In genomic region chr17:31308372-31308905, GRCh38 we compare ENCODE assay signal across 13 cellular contexts. TPM values are rescaled to one million over a fixed set of nuclear protein-coding genes. Genes with fewer than 3 reads are reported as not detected.
DNase-seq lines count a peak whose midpoint lies in the region; ATAC-seq and TF ChIP-seq lines count a peak whose summit lies in the region.
"Had no signal": no experiment of that assay in that cellular context is flagged by ENCODE, and none has a peak within 500 bp of the region (broad histone marks: within the 10 kb centered on the region; RNA-seq: fewer than 3 reads in every experiment).

No MANE protein-coding gene starts in this region.

- intact Hi-C loops in activated naive CD4-positive, alpha-beta T cell treated with anti-CD3 and anti-CD28 coated beads for 36 hours (cut with micrococcal nuclease): loop anchor here (1.0 to 10.0 kb wide), 4 partner anchors 8 to 1614 kb away; partner anchors contain the start of gene EVI2A
- intact Hi-C loops in colonic mucosa (cut with DNase I) (no loop called here), aorta (cut with DNase I) (no loop called here)

- peak overlapping the region; percentile 100 for H3K27ac Mint-ChIP-seq in activated naive CD4-positive, alpha-beta T cell treated with anti-CD3 and anti-CD28 coated beads for 36 hours
- H3K27ac Mint-ChIP-seq in endothelial cell (ENCODE audit: unreplicated experiment): no peak overlapping the region

- peaks cover 5% of the 10 kb centered on the region for H3K9me3 Mint-ChIP-seq in activated naive CD4-positive, alpha-beta T cell treated with anti-CD3 and anti-CD28 coated beads for 36 hours
- no peaks in the 10 kb centered on the region for H3K9me3 Mint-ChIP-seq in endothelial cell (ENCODE audit: unreplicated experiment)

- 62% methylated on average over 4 of the region's 4 CpGs for WGBS in thymus
- WGBS in aorta, 2 donors: 80 to 86% methylated on average over 4 of the region's 4 CpGs

- H3K36me3 ChIP-seq in colonic mucosa: no peaks in the 10 kb centered on the region
- H3K36me3 ChIP-seq in thymus (ENCODE audit: control insufficient read depth, insufficient read depth): peaks cover 10% of the 10 kb centered on the region
- H3K36me3 ChIP-seq in aorta (ENCODE audit: control insufficient read depth in 1 of 2, insufficient read depth in 2 of 2, low read length in 1 of 2): no peaks in the 10 kb centered on the region

- TF ChIP-seq CTCF in colonic mucosa (IDR thresholded peaks at IDR 0.05) (no peak), endothelial cell (IDR thresholded peaks at IDR 0.05; ENCODE audit: unreplicated experiment) (no peak)

- peaks cover 63% of the 10 kb centered on the region for H3K4me1 Mint-ChIP-seq in activated naive CD4-positive, alpha-beta T cell treated with anti-CD3 and anti-CD28 coated beads for 36 hours (ENCODE audit: low read depth)
- peaks cover 10% of the 10 kb centered on the region for H3K4me1 Mint-ChIP-seq in endothelial cell (ENCODE audit: unreplicated experiment)

- H3K27ac ChIP-seq in colonic mucosa (peak overlapping the region; percentile 53), thymus (ENCODE audit: low read depth) (peak overlapping the region; percentile 85), aorta (ENCODE audit: low read depth in 1 of 2, low read length in 2 of 2) (no peak overlapping the region)
- H3K27ac ChIP-seq: esophagus muscularis mucosa had no signal

- ATAC-seq in aorta (ENCODE audit: low FRiP score): no peak
- ATAC-seq: sciatic nerve had no signal

- no peaks in the 10 kb centered on the region for H3K27me3 Mint-ChIP-seq in activated naive CD4-positive, alpha-beta T cell treated with anti-CD3 and anti-CD28 coated beads for 36 hours (ENCODE audit: low read depth)
- peaks cover 1% of the 10 kb centered on the region for H3K27me3 Mint-ChIP-seq in endothelial cell (ENCODE audit: unreplicated experiment)

- no peaks in the 10 kb centered on the region for H3K27me3 ChIP-seq in colonic mucosa
- H3K27me3 ChIP-seq in thymus (ENCODE audit: control insufficient read depth, insufficient read depth): no peaks in the 10 kb centered on the region
- no peaks in the 10 kb centered on the region for H3K27me3 ChIP-seq in aorta (ENCODE audit: control insufficient read depth in 1 of 2, insufficient read depth in 2 of 2, low read length in 1 of 2)
- H3K27me3 ChIP-seq: esophagus muscularis mucosa had no signal

- CTCF ChIA-PET in activated naive CD4-positive, alpha-beta T cell treated with anti-CD3 and anti-CD28 coated beads for 36 hours (lab: Charles Lee): no interaction called here

- no peak for DNase-seq in activated naive CD4-positive, alpha-beta T cell treated with anti-CD3 and anti-CD28 coated beads for 36 hours
- DNase-seq in activated naive CD4-positive, alpha-beta T cell treated with Interleukin-2 at 50 U/mL for 16 hours: no peak
- DNase-seq in NOMO-1 (lab: John Stamatoyannopoulos, UW; ENCODE audit: unreplicated experiment in 2 of 2): peak; percentile 30 to 68
- DNase-seq in colonic mucosa: no peak
- DNase-seq in endothelial cell (ENCODE audit: low spot score): no peak
- DNase-seq in aorta: no peak
- DNase-seq in putamen (ENCODE audit: low spot score): no peak
- DNase-seq: kidney glomerular epithelial cell, NCI-H2227 treated with DMSO at 0.1 percent for 48 hours had no signal

- peaks cover 26% of the 10 kb centered on the region for H3K36me3 Mint-ChIP-seq in activated naive CD4-positive, alpha-beta T cell treated with anti-CD3 and anti-CD28 coated beads for 36 hours (ENCODE audit: low read depth)
- peaks cover 12% of the 10 kb centered on the region for H3K36me3 Mint-ChIP-seq in endothelial cell (ENCODE audit: low read depth, unreplicated experiment)

- H3K4me3 ChIP-seq in colonic mucosa (no peak overlapping the region), thymus (ENCODE audit: low read length) (peak overlapping the region; percentile 23), aorta (ENCODE audit: low read length in 2 of 2) (no peak overlapping the region)
- H3K4me3 ChIP-seq: esophagus muscularis mucosa had no signal

- no peaks in the 10 kb centered on the region for H3K9me3 ChIP-seq in colonic mucosa
- no peaks in the 10 kb centered on the region for H3K9me3 ChIP-seq in thymus (ENCODE audit: control insufficient read depth)
- H3K9me3 ChIP-seq in aorta (ENCODE audit: control insufficient read depth, low read length): no peaks in the 10 kb centered on the region
- H3K9me3 ChIP-seq: esophagus muscularis mucosa had no signal

- H3K4me1 ChIP-seq in colonic mucosa (no peaks in the 10 kb centered on the region), thymus (ENCODE audit: control insufficient read depth, insufficient read depth, low read length) (peaks cover 10% of the 10 kb centered on the region), aorta (ENCODE audit: control insufficient read depth in 1 of 2, insufficient read depth in 2 of 2, low read length in 2 of 2) (no peaks in the 10 kb centered on the region)
- H3K4me1 ChIP-seq: esophagus muscularis mucosa had no signal

- H3K4me3 Mint-ChIP-seq in activated naive CD4-positive, alpha-beta T cell treated with anti-CD3 and anti-CD28 coated beads for 36 hours: peak overlapping the region; percentile 87
- no peak overlapping the region for H3K4me3 Mint-ChIP-seq in endothelial cell (ENCODE audit: unreplicated experiment)

- H3K9ac ChIP-seq in colonic mucosa (ENCODE audit: low read depth in 2 of 2, low read length in 2 of 2): peak overlapping the region in 1 of 2 donors; percentile 58

RNA-seq across cellular contexts. Expression of gene EVI2B, which starts 5.4 kb away (rescaled TPM):
- total RNA-seq in activated naive CD4-positive, alpha-beta T cell treated with anti-CD3 and anti-CD28 coated beads for 36 hours: 10 to 100 TPM in 1 of 2 experiments, 1 to 10 TPM in 1; 9.9 to 11.4 TPM
- total RNA-seq in colonic mucosa: 1 to 10 TPM; 2.2 to 8.5 TPM
- polyA plus RNA-seq in thymus: 50.4 TPM
- total RNA-seq in endothelial cell (ENCODE audit: unreplicated experiment): not detected
- 10 to 100 TPM; 12.7 to 16.9 TPM for total RNA-seq in aorta
- polyA plus RNA-seq in aorta: 10 to 100 TPM in 1 of 2 donors, 1 to 10 TPM in 1; 1.7 to 29.9 TPM
- total RNA-seq: H1 had no signal
- polyA plus RNA-seq: H1 had no signal

RNA-seq across cellular contexts. Expression of gene OMG, which starts 11.4 kb away (rescaled TPM):
- under 1 TPM in 1 of 2 experiments, not detected in 1; 0.10 TPM for total RNA-seq in activated naive CD4-positive, alpha-beta T cell treated with anti-CD3 and anti-CD28 coated beads for 36 hours
- under 1 TPM in 1 of 2 donors, not detected in 1; 0.40 TPM for total RNA-seq in colonic mucosa
- 1.3 TPM for polyA plus RNA-seq in thymus
- not detected for total RNA-seq in endothelial cell (ENCODE audit: unreplicated experiment)
- under 1 TPM in 1 of 2 donors, not detected in 1; 0.65 TPM for total RNA-seq in aorta
- not detected for polyA plus RNA-seq in aorta
- total RNA-seq: H1 had no signal
- polyA plus RNA-seq: H1 had no signal

RNA-seq across cellular contexts. Expression of gene EVI2A, which starts 13.0 kb away (rescaled TPM):
- total RNA-seq in activated naive CD4-positive, alpha-beta T cell treated with anti-CD3 and anti-CD28 coated beads for 36 hours: 10 to 100 TPM; 22.0 to 22.5 TPM
- total RNA-seq in colonic mucosa: 1 to 10 TPM; 2.6 to 7.4 TPM
- 147 TPM for polyA plus RNA-seq in thymus
- total RNA-seq in endothelial cell (ENCODE audit: unreplicated experiment): not detected
- 10 to 100 TPM in 1 of 2 donors, 1 to 10 TPM in 1; 9.2 to 15.5 TPM for total RNA-seq in aorta
- 10 to 100 TPM in 1 of 2 donors, 1 to 10 TPM in 1; 3.8 to 37.2 TPM for polyA plus RNA-seq in aorta
- total RNA-seq: H1 had no signal
- polyA plus RNA-seq: H1 had no signal

Comparison
In these comparisons a context has a peak if more than half of its experiments do, and no peak if none do; other contexts are left out.
1. DNase-seq: peak in NOMO-1 (2 of 2); none in activated naive CD4-positive, alpha-beta T cell treated with anti-CD3 and anti-CD28 coated beads for 36 hours (single experiment), activated naive CD4-positive, alpha-beta T cell treated with Interleukin-2 at 50 U/mL for 16 hours (single experiment), colonic mucosa (single experiment), endothelial cell (single experiment), aorta (0 of 2) and putamen (single experiment).
2. H3K27ac ChIP-seq: peak in colonic mucosa (single experiment) and thymus (single experiment); none in aorta (0 of 2).